ENCODE assay signal across 35 cellular contexts in genomic region chr11:60530454-60530853, GRCh38. TPM values are rescaled to one million over a fixed set of nuclear protein-coding genes. Genes with fewer than 3 reads are reported as not detected.
"Had no signal": no experiment of that assay in that cellular context is flagged by ENCODE, and none has a peak within 500 bp of the region (broad histone marks: within the 10 kb centered on the region; RNA-seq: fewer than 3 reads in every experiment).

No MANE protein-coding gene starts in this region.

- H3K9me3 Mint-ChIP-seq: dendritic cell treated with granulocyte-macrophage colony-stimulating factor and Interleukin-4, amounts not matched to agents 40 ng/mL and 50 ng/mL, for 4 days; naive B cell had no signal

- ATAC-seq: effector memory CD8-positive, alpha-beta T cell; esophagus mucosa; gastrocnemius medialis; heart right ventricle; left cardiac atrium; left lung; left ventricle myocardium superior; lower lobe of right lung; mucosa of descending colon; naive thymus-derived CD8-positive, alpha-beta T cell had no signal

- H3K9me3 ChIP-seq: esophagus squamous epithelium, gastrocnemius medialis, left lung, lower lobe of right lung, mucosa of descending colon had no signal

- H3K36me3 ChIP-seq: esophagus squamous epithelium, gastrocnemius medialis, heart right ventricle, left lung, lower lobe of right lung had no signal

- H3K27ac ChIP-seq: epithelial cell of prostate, esophagus squamous epithelium, gastrocnemius medialis, heart right ventricle, left lung, lower lobe of right lung had no signal

- FAIRE-seq: endometrium, islet of Langerhans, keratinocyte had no signal

- H3K4me3 ChIP-seq: esophagus squamous epithelium, gastrocnemius medialis, heart right ventricle, left lung, lower lobe of right lung, mucosa of descending colon had no signal

- H3K36me3 Mint-ChIP-seq: mesothelial cell of epicardium, naive B cell had no signal

- H3K4me1 ChIP-seq: esophagus squamous epithelium, gastrocnemius medialis, left lung, lower lobe of right lung had no signal

- H3K4me1 Mint-ChIP-seq: mesothelial cell of epicardium had no signal

- H3K27me3 ChIP-seq: esophagus squamous epithelium, gastrocnemius medialis, heart right ventricle, left lung had no signal

- H3K4me3 Mint-ChIP-seq: dendritic cell treated with granulocyte-macrophage colony-stimulating factor and Interleukin-4, amounts not matched to agents 40 ng/mL and 50 ng/mL, for 4 days; effector memory CD8-positive, alpha-beta T cell; endodermal cell; mesothelial cell of epicardium; naive B cell; naive thymus-derived CD8-positive, alpha-beta T cell had no signal

- H3K27ac Mint-ChIP-seq: dendritic cell treated with granulocyte-macrophage colony-stimulating factor and Interleukin-4, amounts not matched to agents 40 ng/mL and 50 ng/mL, for 4 days; effector memory CD8-positive, alpha-beta T cell; endodermal cell; mesothelial cell of epicardium; naive thymus-derived CD8-positive, alpha-beta T cell had no signal

- DNase-seq: cortex of kidney; effector CD8-positive, alpha-beta T cell; effector memory CD8-positive, alpha-beta T cell; endodermal cell; erythroblast; esophagus squamous epithelium; foreskin fibroblast; foreskin melanocyte; gastrocnemius medialis; glutamatergic neuron; head of caudate nucleus; heart right ventricle; hippocampal formation; left cardiac atrium; left lung; left ventricle myocardium superior; lower lobe of right lung; mesenchymal stem cell; mucosa of descending colon; naive B cell; naive thymus-derived CD8-positive, alpha-beta T cell had no signal

RNA-seq across cellular contexts. Expression of gene MS4A13, which starts 15.3 kb away (rescaled TPM):
- total RNA-seq: dermis microvascular lymphatic vessel endothelial cell; endodermal cell; esophagus mucosa; esophagus squamous epithelium; gastrocnemius medialis; glomerular endothelial cell; heart right ventricle; kidney epithelial cell; left cardiac atrium; left lung; left ventricle myocardium superior; lower leg skin; lower lobe of right lung; lung microvascular endothelial cell; mesenteric fat pad; mesothelial cell of epicardium; mucosa of descending colon; myocyte; naive thymus-derived CD8-positive, alpha-beta T cell had no signal
- polyA plus RNA-seq: heart right ventricle; keratinocyte; naive thymus-derived CD8-positive, alpha-beta T cell had no signal

RNA-seq across cellular contexts. Expression of gene MS4A12, which starts 37.9 kb away (rescaled TPM):
- total RNA-seq: dermis microvascular lymphatic vessel endothelial cell; endodermal cell; esophagus mucosa; esophagus squamous epithelium; glomerular endothelial cell; kidney epithelial cell; left cardiac atrium; left lung; left ventricle myocardium superior; lower leg skin; lower lobe of right lung; lung microvascular endothelial cell; mesenteric fat pad; mesothelial cell of epicardium; naive thymus-derived CD8-positive, alpha-beta T cell had no signal
- polyA plus RNA-seq: heart right ventricle; keratinocyte; naive thymus-derived CD8-positive, alpha-beta T cell had no signal
